35 cellular contexts compared by ENCODE assay signal in genomic region chr9:126578029-126578428, GRCh38. TPM values are rescaled to one million over a fixed set of nuclear protein-coding genes. Genes with fewer than 3 reads are reported as not detected.
"Had no signal": no experiment of that assay in that cellular context is flagged by ENCODE, and none has a peak within 500 bp of the region (broad histone marks: within the 10 kb centered on the region; RNA-seq: fewer than 3 reads in every experiment).

No MANE protein-coding gene starts in this region.

- H3K36me3 ChIP-seq: adrenal gland, brain microvascular endothelial cell, breast epithelium had no signal

- ATAC-seq: activated CD8-positive, alpha-beta T cell treated with anti-CD3 and anti-CD28 coated beads for 36 hours; activated naive CD4-positive, alpha-beta T cell treated with anti-CD3 and anti-CD28 coated beads, Interleukin-2, amount 50 U/mL, for 72 hours; activated T-cell treated with anti-CD3 and anti-CD28 coated beads, Interleukin-2, amount 50 U/mL, for 4 hours; activated T-cell treated with anti-CD3 and anti-CD28 coated beads, Interleukin-2, amount 50 U/mL, for 72 hours; activated T-helper 17 cell treated with anti-CD3 and anti-CD28 coated beads, Interleukin-2, amount 50 U/mL, for 72 hours; body of pancreas had no signal

- H3K4me1 ChIP-seq: adrenal gland, body of pancreas had no signal

- H3K27me3 ChIP-seq: body of pancreas, breast epithelium had no signal

- H3K27ac ChIP-seq: adrenal gland, body of pancreas, brain microvascular endothelial cell, breast epithelium, VCaP had no signal

- FAIRE-seq: astrocyte, TTC549 had no signal

- DNase-seq: activated B cell treated with CpG ODN at 0.5 μM for 24 hours; activated CD4-positive, alpha-beta memory T cell treated with anti-CD3 and anti-CD28 coated beads for 36 hours; activated CD4-positive, alpha-beta T cell treated with anti-CD3 and anti-CD28 coated beads for 4 hours; activated CD4-positive, alpha-beta T cell treated with anti-CD3 and anti-CD28 coated beads, Interleukin-2, amount 10 ng/mL, durations not matched to agents 24 days and 14 days; activated CD4-positive, alpha-beta T cell treated with anti-CD3 and anti-CD28 coated beads, Interleukin-2, amount 50 U/mL, for 1 hour; activated CD4-positive, alpha-beta T cell treated with anti-CD3 and anti-CD28 coated beads, Interleukin-2, amount 50 U/mL, for 4 hours; activated CD4-positive, CD25-positive, alpha-beta regulatory T cell treated with anti-CD3 and anti-CD28 coated beads, Interleukin-2, amount 50 U/mL, for 72 hours; activated CD8-positive, alpha-beta memory T cell treated with anti-CD3 and anti-CD28 coated beads, Interleukin-2, amount 50 U/mL, for 4 hours; activated CD8-positive, alpha-beta T cell treated with anti-CD3 and anti-CD28 coated beads for 36 hours; activated effector memory CD4-positive, alpha-beta T cell treated with anti-CD3 and anti-CD28 coated beads, Interleukin-2, amount 50 U/mL, for 16 hours; activated gamma-delta T cell treated with Interleukin-2 at 50 U/mL for 16 hours; activated naive CD4-positive, alpha-beta T cell; activated naive CD4-positive, alpha-beta T cell treated with anti-CD3 and anti-CD28 coated beads for 36 hours; activated naive CD8-positive, alpha-beta T cell treated with anti-CD3 and anti-CD28 coated beads for 36 hours; activated T-cell treated with anti-CD3 and anti-CD28 coated beads for 4 hours; activated T-cell treated with anti-CD3 and anti-CD28 coated beads, Interleukin-2, amount 50 U/mL, for 1 hour; activated T-cell treated with anti-CD3 and anti-CD28 coated beads, Interleukin-2, amount 50 U/mL, for 4 hours; activated T-cell treated with anti-CD3 and anti-CD28 coated beads, Interleukin-2, amount 50 U/mL, for 72 hours; adrenal gland; amniotic stem cell; aorta; body of pancreas; brain microvascular endothelial cell; central memory CD4-positive, alpha-beta T cell; T-helper 1 cell; T-helper 2 cell; T-helper 9 cell had no signal

- H3K9me3 ChIP-seq: adrenal gland, breast epithelium had no signal

- H3K4me3 ChIP-seq: adrenal gland, body of pancreas, breast epithelium had no signal

RNA-seq across cellular contexts. Expression of gene LMX1B, which starts 35.7 kb away (rescaled TPM):
- total RNA-seq: activated B cell treated with CpG ODN at 0.5 μM for 24 hours; activated CD4-positive, alpha-beta memory T cell treated with anti-CD3 and anti-CD28 coated beads for 36 hours; activated CD4-positive, alpha-beta T cell treated with anti-CD3 and anti-CD28 coated beads, Interleukin-2, amount 10 ng/mL, durations not matched to agents 24 days and 14 days; activated CD8-positive, alpha-beta memory T cell treated with anti-CD3 and anti-CD28 coated beads for 36 hours; activated CD8-positive, alpha-beta T cell treated with anti-CD3 and anti-CD28 coated beads for 36 hours; activated naive CD4-positive, alpha-beta T cell treated with anti-CD3 and anti-CD28 coated beads for 36 hours; activated naive CD4-positive, alpha-beta T cell treated with anti-CD3 and anti-CD28 coated beads, Interleukin-2, amount 50 U/mL, for 72 hours; activated naive CD8-positive, alpha-beta T cell treated with anti-CD3 and anti-CD28 coated beads for 36 hours; activated T-cell treated with anti-CD3 and anti-CD28 coated beads, Interleukin-2, amount 50 U/mL, for 4 hours; activated T-cell treated with anti-CD3 and anti-CD28 coated beads, Interleukin-2, amount 50 U/mL, for 72 hours; activated T-helper 1 cell treated with anti-CD3 and anti-CD28 coated beads, Interleukin-12 subunit alpha, Interleukin-12 subunit beta, Interleukin-2, Interleukin-4 antibody, amounts not matched to agents 30 ng/mL and 10 ng/mL and 1 ng/mL, durations not matched to agents 14 hours and 24 hours and 36 hours; activated T-helper 17 cell treated with anti-CD3 and anti-CD28 coated beads, Interleukin-2, amount 50 U/mL, for 72 hours had no signal
- polyA plus RNA-seq: aorta had no signal
